In genomic region chr6:1614448-1614766, GRCh38 we compare ENCODE assay signal across 11 cellular contexts. TPM values are rescaled to one million over a fixed set of nuclear protein-coding genes. Genes with fewer than 3 reads are reported as not detected.
DNase-seq lines count a peak whose midpoint lies in the region; ATAC-seq and TF ChIP-seq lines count a peak whose summit lies in the region.
"Had no signal": no experiment of that assay in that cellular context is flagged by ENCODE, and none has a peak within 500 bp of the region (broad histone marks: within the 10 kb centered on the region; RNA-seq: fewer than 3 reads in every experiment).

No MANE protein-coding gene starts in this region.

- H3K27ac ChIP-seq in PC-3 (ENCODE audit: low read length) (no peak overlapping the region), prostate gland (peak overlapping the region; percentile 83 to 91)

- no TSS peak for BruUV-seq in PC-3 (replicated peaks; lab: Mats Ljungman, UMichigan)

- no peaks in the 10 kb centered on the region for H3K9me2 ChIP-seq in PC-3 (replicated peaks; ENCODE audit: low read length)

- no peak for TF ChIP-seq POLR2A in prostate gland (IDR thresholded peaks at IDR 0.05)

- H3K36me3 ChIP-seq in PC-3 (ENCODE audit: low read depth, low read length) (no peaks in the 10 kb centered on the region), prostate gland (no peaks in the 10 kb centered on the region)

- H2AFZ ChIP-seq in PC-3 (ENCODE audit: low read length): no peak overlapping the region

- peaks cover 43% of the 10 kb centered on the region for H3K79me2 ChIP-seq in PC-3 (ENCODE audit: low read length)

- H3K4me1 Mint-ChIP-seq in activated CD4-positive, alpha-beta T cell treated with anti-CD3 and anti-CD28 coated beads, Interleukin-2, amount 10 ng/mL, durations not matched to agents 7 days and 5 days: peaks cover 15% of the 10 kb centered on the region

- POLR2A ChIA-PET in PC-3 (lab: Charles Lee; ENCODE audit: unreplicated experiment): no interaction called here
- POLR2A ChIA-PET in activated CD4-positive, alpha-beta T cell treated with anti-CD3 and anti-CD28 coated beads, Interleukin-2, amount 10 ng/mL, durations not matched to agents 7 days and 5 days (lab: Charles Lee): no interaction called here

- H3K9me3 ChIP-seq in PC-3 (ENCODE audit: low read length) (no peaks in the 10 kb centered on the region), prostate gland (no peaks in the 10 kb centered on the region)

- peak overlapping the region; percentile 91 for H3K4me2 ChIP-seq in PC-3 (ENCODE audit: low read length)

- no peak for ATAC-seq in PC-3

- no peak overlapping the region for H3K4me3 Mint-ChIP-seq in activated CD4-positive, alpha-beta T cell treated with anti-CD3 and anti-CD28 coated beads, Interleukin-2, amount 10 ng/mL, durations not matched to agents 7 days and 5 days
- H3K4me3 Mint-ChIP-seq: activated naive CD4-positive, alpha-beta T cell treated with anti-CD3 and anti-CD28 coated beads, Interleukin-2, amount 10 ng/mL, durations not matched to agents 7 days and 5 days had no signal

- H3K27ac Mint-ChIP-seq in activated CD4-positive, alpha-beta T cell treated with anti-CD3 and anti-CD28 coated beads, Interleukin-2, amount 10 ng/mL, durations not matched to agents 7 days and 5 days: no peak overlapping the region

- no peaks in the 10 kb centered on the region for H3K36me3 Mint-ChIP-seq in activated CD4-positive, alpha-beta T cell treated with anti-CD3 and anti-CD28 coated beads, Interleukin-2, amount 10 ng/mL, durations not matched to agents 7 days and 5 days (ENCODE audit: low read depth)

- H4K20me1 ChIP-seq in PC-3 (ENCODE audit: low read length): peaks cover 16% of the 10 kb centered on the region

- CTCF ChIA-PET in PC-3 (lab: Charles Lee): no interaction called here
- CTCF ChIA-PET in activated CD4-positive, alpha-beta T cell treated with anti-CD3 and anti-CD28 coated beads, Interleukin-2, amount 10 ng/mL, durations not matched to agents 7 days and 5 days (lab: Charles Lee): interaction anchor here (0.9 to 1.6 kb wide), 4 partner anchors 8 to 227 kb away, joined by 3 to 5 read pairs (median 4); no protein-coding TSS in a partner anchor

- H3K9me3 Mint-ChIP-seq in activated CD4-positive, alpha-beta T cell treated with anti-CD3 and anti-CD28 coated beads, Interleukin-2, amount 10 ng/mL, durations not matched to agents 7 days and 5 days: no peaks in the 10 kb centered on the region
- H3K9me3 Mint-ChIP-seq: activated naive CD4-positive, alpha-beta T cell treated with anti-CD3 and anti-CD28 coated beads, Interleukin-2, amount 10 ng/mL, durations not matched to agents 7 days and 5 days had no signal

- WGBS in prostate gland: 24% methylated on average over 38 of the region's 39 CpGs

- intact Hi-C loops in PC-3 (cut with micrococcal nuclease): loop anchor here (5.0 kb wide), 1 partner anchor 298 kb away; no protein-coding TSS in a partner anchor
- intact Hi-C loops in prostate gland (cut with DNase I): no loop called here

- no peak for TF ChIP-seq CTCF in AG09309 (IDR thresholded peaks at IDR 0.05; ENCODE audit: control insufficient read depth, insufficient read depth, low read depth, low read length, missing control alignments)
- TF ChIP-seq CTCF in PC-3 (conservative IDR thresholded peaks at IDR 0.05; ENCODE audit: low read depth, low read length): no peak
- no peak for TF ChIP-seq CTCF in fibroblast of the aortic adventitia (IDR thresholded peaks at IDR 0.05; ENCODE audit: insufficient read depth, low read length)
- TF ChIP-seq CTCF in prostate gland (IDR thresholded peaks at IDR 0.05): no peak

- DNase-seq in AG09309 (ENCODE audit: low read depth): no peak
- no peak for DNase-seq in PC-3
- DNase-seq in fibroblast of the aortic adventitia (ENCODE audit: low read depth): no peak
- DNase-seq in prostate gland (ENCODE audit: low spot score): no peak
- DNase-seq in NCI-H1436 (lab: John Stamatoyannopoulos, UW): no peak
- no peak for DNase-seq in midbrain (lab: John Stamatoyannopoulos, UW)
- DNase-seq in GDM1 (lab: John Stamatoyannopoulos, UW): no peak
- DNase-seq in activated CD4-positive, alpha-beta T cell treated with anti-CD3 and anti-CD28 coated beads, Interleukin-2, amount 10 ng/mL, durations not matched to agents 7 days and 5 days: no peak
- DNase-seq: activated CD4-positive, CD25-positive, alpha-beta regulatory T cell treated with anti-CD3 and anti-CD28 coated beads, Interleukin-2, amount 50 U/mL, for 72 hours; activated naive CD4-positive, alpha-beta T cell treated with anti-CD3 and anti-CD28 coated beads, Interleukin-2, amount 10 ng/mL, durations not matched to agents 7 days and 5 days; NCI-H1930 had no signal

- no peaks in the 10 kb centered on the region for H3F3A ChIP-seq in PC-3 (ENCODE audit: low read length, unreplicated experiment)

- peaks cover 59% of the 10 kb centered on the region for H3K27me3 Mint-ChIP-seq in activated CD4-positive, alpha-beta T cell treated with anti-CD3 and anti-CD28 coated beads, Interleukin-2, amount 10 ng/mL, durations not matched to agents 7 days and 5 days

- H3K4me1 ChIP-seq in PC-3 (ENCODE audit: insufficient read depth, low read length) (no peaks in the 10 kb centered on the region), prostate gland (replicated peaks) (no peaks in the 10 kb centered on the region)

- H3K27me3 ChIP-seq in PC-3 (ENCODE audit: low read length) (no peaks in the 10 kb centered on the region), prostate gland (replicated peaks; ENCODE audit: insufficient read depth) (peaks cover 5% of the 10 kb centered on the region)

- no peak overlapping the region for H3K9ac ChIP-seq in PC-3 (ENCODE audit: low read length)

- peak overlapping the region; percentile 75 for H3K4me3 ChIP-seq in AG09309 (ENCODE audit: control insufficient read depth, low read depth, low read length)
- H3K4me3 ChIP-seq in PC-3 (ENCODE audit: low read length): peak overlapping the region; percentile 80; the same call in 1 of the 2 replicates
- H3K4me3 ChIP-seq in fibroblast of the aortic adventitia (ENCODE audit: low read depth, low read length): peak overlapping the region; percentile 85
- H3K4me3 ChIP-seq in prostate gland: peak overlapping the region; percentile 51 to 58

RNA-seq across cellular contexts. Expression of gene FOXC1, which starts 4.7 kb away (rescaled TPM):
- total RNA-seq in PC-3 (2014; rRNA removed): 7.3 and 12.0 TPM in 2 replicates
- total RNA-seq in fibroblast of the aortic adventitia (ENCODE audit: low replicate concordance): 4.4 and 15.7 TPM in 2 replicates
- 10 to 100 TPM in 1 of 2 donors, 1 to 10 TPM in 1; 9.2 to 11.2 TPM for total RNA-seq in prostate gland
- total RNA-seq in activated CD4-positive, alpha-beta T cell treated with anti-CD3 and anti-CD28 coated beads, Interleukin-2, amount 10 ng/mL, durations not matched to agents 7 days and 5 days: not detected
